Comparison of ENCODE assay signal across 9 cellular contexts in genomic region chr4:153497091-153497531, GRCh38. TPM values are rescaled to one million over a fixed set of nuclear protein-coding genes. Genes with fewer than 3 reads are reported as not detected.
DNase-seq lines count a peak whose midpoint lies in the region; ATAC-seq, FAIRE-seq and TF ChIP-seq lines count a peak whose summit lies in the region.
"Had no signal": no experiment of that assay in that cellular context is flagged by ENCODE, and none has a peak within 500 bp of the region (broad histone marks: within the 10 kb centered on the region; RNA-seq: fewer than 3 reads in every experiment).

No MANE protein-coding gene starts in this region.

- H3K4me1 ChIP-seq in right atrium auricular region = peaks cover 0 to 40% of the 10 kb centered on the region in 2 donors

- no peak for TF ChIP-seq CTCF in GM12875 (IDR thresholded peaks at IDR 0.05; ENCODE audit: borderline replicate concordance, insufficient read depth, low read depth, low read length)
- TF ChIP-seq CTCF in right atrium auricular region (IDR thresholded peaks at IDR 0.05) = no peak

- no peak for FAIRE-seq in urothelium cell line (lab: Jason Lieb, UNC)
- FAIRE-seq: H1 had no signal

- H3K36me3 ChIP-seq in right atrium auricular region = no peaks in the 10 kb centered on the region

- peak; percentile 51 for DNase-seq in activated CD8-positive, alpha-beta memory T cell treated with anti-CD3 and anti-CD28 coated beads, Interleukin-2, amount 50 U/mL, for 4 hours
- no peak for DNase-seq in right atrium auricular region (ENCODE audit: low spot score)
- peak; percentile 71 for DNase-seq in urothelium cell line (ENCODE audit: low spot score)
- DNase-seq in globus pallidus (ENCODE audit: low spot score) = no peak

- no peaks in the 10 kb centered on the region for H3K27me3 ChIP-seq in right atrium auricular region

- no peaks in the 10 kb centered on the region for H3K9me3 ChIP-seq in right atrium auricular region

- H3K27ac ChIP-seq in right atrium auricular region = peak overlapping the region; percentile 68 to 74

- ATAC-seq in HG02852 (IDR thresholded peaks at IDR 0.05; ENCODE audit: unreplicated experiment) (peak; percentile 31), GM19324 (IDR thresholded peaks at IDR 0.05; ENCODE audit: low FRiP score, unreplicated experiment) (no peak), HG02610 (IDR thresholded peaks at IDR 0.05; ENCODE audit: unreplicated experiment) (no peak)

- peak overlapping the region; percentile 3 for H3K4me3 ChIP-seq in GM12875 (ENCODE audit: low read depth, low read length)
- no peak overlapping the region for H3K4me3 ChIP-seq in right atrium auricular region

RNA-seq across cellular contexts. Expression of gene TMEM131L, which starts 31.0 kb away (rescaled TPM):
- 10 to 100 TPM; 10.9 to 15.4 TPM for total RNA-seq in right atrium auricular region

Comparison
In these comparisons a context has a peak if more than half of its experiments do, and no peak if none do; other contexts are left out.
1. DNase-seq: peak in activated CD8-positive, alpha-beta memory T cell treated with anti-CD3 and anti-CD28 coated beads, Interleukin-2, amount 50 U/mL, for 4 hours (single experiment) and urothelium cell line (single experiment); none in right atrium auricular region (single experiment) and globus pallidus (single experiment).